ENCODE assay signal across 8 cellular contexts in the genomic region with DNA sequence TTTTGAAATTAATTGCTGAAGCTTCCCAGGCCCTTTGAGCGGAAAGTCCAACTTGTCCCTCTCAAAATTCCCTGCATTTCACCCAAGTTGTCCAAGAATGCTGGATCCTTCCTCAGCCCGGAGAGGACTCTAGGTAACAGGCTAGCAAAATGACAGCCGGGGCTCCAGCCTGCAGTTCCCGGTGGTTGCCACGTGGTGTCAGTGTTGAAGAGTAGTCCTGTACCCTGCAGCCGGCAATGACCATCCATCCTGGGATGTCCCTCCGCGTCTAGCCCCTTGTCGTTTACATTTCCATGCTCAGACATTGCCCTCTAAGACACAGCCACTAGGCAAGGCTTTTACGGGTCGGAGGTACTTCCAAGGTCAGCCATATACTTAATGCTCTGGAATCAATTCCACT. TPM values are rescaled to one million over a fixed set of nuclear protein-coding genes. Genes with fewer than 3 reads are reported as not detected.
A peak's percentile ranks its signal among the peaks of the same experiment; 100 is the strongest.
DNase-seq lines count a peak whose midpoint lies in the region; ATAC-seq and TF ChIP-seq lines count a peak whose summit lies in the region.

No MANE protein-coding gene starts in this region.

- H3K4me1 ChIP-seq in Karpas-422 (ENCODE audit: low read length), result peaks cover 53% of the 10 kb centered on the region

- intact Hi-C loops in lower leg skin (cut with DNase I; ENCODE audit: low total_unique reads), result no loop called here

- no peaks in the 10 kb centered on the region for H3K27me3 ChIP-seq in Karpas-422 (ENCODE audit: low read length)

- H4K20me1 ChIP-seq in Karpas-422 (ENCODE audit: insufficient read depth, low read depth, low read length), result no peaks in the 10 kb centered on the region

- peak; percentile 70 for TF ChIP-seq CTCF in WI38 (IDR thresholded peaks at IDR 0.05; ENCODE audit: low read depth, low read length)
- TF ChIP-seq CTCF in fibroblast of the aortic adventitia (IDR thresholded peaks at IDR 0.05; ENCODE audit: insufficient read depth, low read length), result peak; percentile 64
- no peak for TF ChIP-seq CTCF in lower leg skin (IDR thresholded peaks at IDR 0.05)

- no peak overlapping the region for H3K9ac ChIP-seq in Karpas-422 (ENCODE audit: low read length)

- 27 to 32% methylated on average over 11 of the region's 11 CpGs for WGBS in lower leg skin, 2 donors

- ATAC-seq in HG03045 (IDR thresholded peaks at IDR 0.05; ENCODE audit: unreplicated experiment), result no peak
- ATAC-seq in GM21367 (IDR thresholded peaks at IDR 0.05; ENCODE audit: unreplicated experiment), result no peak

- H3K4me2 ChIP-seq in Karpas-422 (ENCODE audit: low read depth, low read length, poor library complexity, severe bottlenecking), result no peak overlapping the region

- no peaks in the 10 kb centered on the region for H3K79me2 ChIP-seq in Karpas-422 (ENCODE audit: low read length)

- H3K27ac ChIP-seq in Karpas-422 (ENCODE audit: low read length), result no peak overlapping the region

- H3K4me3 ChIP-seq in Karpas-422 (ENCODE audit: low read length) (no peak overlapping the region), WI38 (ENCODE audit: low read depth, low read length) (no peak overlapping the region), fibroblast of the aortic adventitia (ENCODE audit: low read depth, low read length) (no peak overlapping the region), lower leg skin (ENCODE audit: low read depth, poor library complexity, severe bottlenecking) (no peak overlapping the region)

- no peaks in the 10 kb centered on the region for H3K36me3 ChIP-seq in Karpas-422 (ENCODE audit: insufficient read depth, low read length)

- no peaks in the 10 kb centered on the region for H3K9me2 ChIP-seq in Karpas-422 (replicated peaks; ENCODE audit: insufficient read depth, low read length)

- DNase-seq in ELR (ENCODE audit: low read depth) (peak; percentile 57), Karpas-422 (peak; percentile 55), fibroblast of the aortic adventitia (ENCODE audit: low read depth) (peak; percentile 16), retina (peak; percentile 46), lower leg skin (ENCODE audit: low spot score in 2 of 2) (no peak)

- no peak overlapping the region for H2AFZ ChIP-seq in Karpas-422 (ENCODE audit: low read length)

- no peak for TF ChIP-seq POLR2A in lower leg skin (IDR thresholded peaks at IDR 0.05)

- peaks cover 6% of the 10 kb centered on the region; the same call in 1 of the 2 replicates for H3K9me3 ChIP-seq in Karpas-422 (ENCODE audit: low read length)

RNA-seq across cellular contexts. Expression of a gene that starts 31.4 kb away (rescaled TPM):
- 44.9 and 48.6 TPM in 2 replicates for total RNA-seq in Karpas-422 (2014; rRNA removed; shearing (Covaris generic); ENCODE audit: low replicate concordance)
- total RNA-seq in fibroblast of the aortic adventitia (ENCODE audit: low replicate concordance) (68.0 and 86.5 TPM in 2 replicates), lower leg skin (10 to 100 TPM; 46.1 to 98.1 (median 70.8) TPM)

RNA-seq across cellular contexts. Expression of a gene that starts 57.3 kb away (rescaled TPM):
- 357 and 373 TPM in 2 replicates for total RNA-seq in Karpas-422 (2014; rRNA removed; shearing (Covaris generic); ENCODE audit: low replicate concordance)
- total RNA-seq in fibroblast of the aortic adventitia (ENCODE audit: low replicate concordance), result 46.6 and 190 TPM in 2 replicates
- 100 to 1,000 TPM in 2 of 4 donors, 10 to 100 TPM in 2; 96.6 to 162 (median 101) TPM for total RNA-seq in lower leg skin

Comparison
In these comparisons a context has a peak if more than half of its experiments do, and no peak if none do; other contexts are left out.
1. DNase-seq: peak in ELR (single experiment), Karpas-422 (single experiment), fibroblast of the aortic adventitia (single experiment) and retina (single experiment); none in lower leg skin (0 of 2).
2. CTCF ChIP-seq: peak in WI38 (single experiment) and fibroblast of the aortic adventitia (single experiment); none in lower leg skin (0 of 3).